In genomic region chr15:90679959-90680358, GRCh38 we compare ENCODE assay signal across 22 cellular contexts. TPM values are rescaled to one million over a fixed set of nuclear protein-coding genes. Genes with fewer than 3 reads are reported as not detected.
A peak's percentile ranks its signal among the peaks of the same experiment; 100 is the strongest.
DNase-seq lines count a peak whose midpoint lies in the region; ATAC-seq and TF ChIP-seq lines count a peak whose summit lies in the region.
"Had no signal": no experiment of that assay in that cellular context is flagged by ENCODE, and none has a peak within 500 bp of the region (broad histone marks: within the 10 kb centered on the region; RNA-seq: fewer than 3 reads in every experiment).

No MANE protein-coding gene starts in this region.

- no peak overlapping the region for H3K9ac ChIP-seq in trophoblast cell (ENCODE audit: low read length)

- H3K9me3 Mint-ChIP-seq in stimulated activated naive CD8-positive, alpha-beta T cell treated with anti-CD3 and anti-CD28 coated beads, Interleukin-15, amount 100 ng/mL, for 72 hours = peaks cover 0 to 9% of the 10 kb centered on the region in 2 donors

- H3K79me1 ChIP-seq in trophoblast cell (ENCODE audit: low read length) = no peaks in the 10 kb centered on the region

- H3K18ac ChIP-seq in trophoblast cell (ENCODE audit: low read length) = no peak overlapping the region

- no peak for TF ChIP-seq EP300 in esophagus muscularis mucosa (IDR thresholded peaks at IDR 0.05)
- no peak for TF ChIP-seq EP300 in sigmoid colon (IDR thresholded peaks at IDR 0.05)

- H3K27ac ChIP-seq in RWPE2 (ENCODE audit: poor library complexity, severe bottlenecking) (peak overlapping the region; percentile 21), esophagus muscularis mucosa (replicated peaks in 1 of 4) (peak overlapping the region in 3 of 4 donors; percentile 43 to 71 (median 58)), sigmoid colon (peak overlapping the region in 2 of 4 donors; percentile 37 to 55), trophoblast cell (ENCODE audit: low read depth, low read length) (no peak overlapping the region)
- H3K27ac ChIP-seq: HL-60 had no signal

- intact Hi-C loops in esophagus muscularis mucosa (cut with DNase I) = no loop called here
- intact Hi-C loops in sigmoid colon (cut with DNase I) = no loop called here

- peak; percentile 35 for DNase-seq in AG10803 (ENCODE audit: low read depth)
- DNase-seq in RWPE2 (ENCODE audit: low spot score) = no peak
- DNase-seq in esophagus muscularis mucosa (ENCODE audit: extremely low spot score) = no peak
- DNase-seq in sigmoid colon = peak; percentile 71
- no peak for DNase-seq in stimulated activated naive CD8-positive, alpha-beta T cell treated with anti-CD3 and anti-CD28 coated beads, Interleukin-15, amount 100 ng/mL, for 72 hours
- no peak for DNase-seq in activated CD4-positive, CD25-positive, alpha-beta regulatory T cell (lab: John Stamatoyannopoulos, UW)
- no peak for DNase-seq in trophoblast cell
- DNase-seq: activated CD4-positive, alpha-beta T cell treated with anti-CD3 and anti-CD28 coated beads for 1 hour; activated effector memory CD4-positive, alpha-beta T cell treated with Interleukin-2 at 50 U/mL for 16 hours; CD4-positive, alpha-beta memory T cell; DMS53; hippocampal formation; kidney; midbrain; NCI-H146; stimulated activated CD8-positive, alpha-beta memory T cell treated with anti-CD3 and anti-CD28 coated beads, Interleukin-4, amount 100 ng/mL, for 48 hours; substantia nigra had no signal

- H3K27me3 Mint-ChIP-seq in stimulated activated naive CD8-positive, alpha-beta T cell treated with anti-CD3 and anti-CD28 coated beads, Interleukin-15, amount 100 ng/mL, for 72 hours = no peaks in the 10 kb centered on the region

- no peak overlapping the region for H2AFZ ChIP-seq in trophoblast cell (ENCODE audit: insufficient read depth, low read length, poor library complexity)

- no peak overlapping the region for H3K4ac ChIP-seq in trophoblast cell (ENCODE audit: low read depth, low read length)

- H4K8ac ChIP-seq in trophoblast cell (ENCODE audit: low read depth, low read length) = no peak overlapping the region

- H3K4me3 Mint-ChIP-seq in stimulated activated naive CD8-positive, alpha-beta T cell treated with anti-CD3 and anti-CD28 coated beads, Interleukin-15, amount 100 ng/mL, for 72 hours = no peak overlapping the region
- H3K4me3 Mint-ChIP-seq: CD4-positive, alpha-beta memory T cell had no signal

- H3K27ac Mint-ChIP-seq in stimulated activated naive CD8-positive, alpha-beta T cell treated with anti-CD3 and anti-CD28 coated beads, Interleukin-15, amount 100 ng/mL, for 72 hours = no peak overlapping the region
- H3K27ac Mint-ChIP-seq: progenitor cell of endocrine pancreas had no signal

- H3K4me2 ChIP-seq in trophoblast cell (ENCODE audit: low read length) = no peak overlapping the region

- H3K23ac ChIP-seq in trophoblast cell (ENCODE audit: low read length) = no peak overlapping the region

- H3K36me3 ChIP-seq in RWPE2 (ENCODE audit: low read depth) (no peaks in the 10 kb centered on the region), esophagus muscularis mucosa (no peaks in the 10 kb centered on the region), sigmoid colon (no peaks in the 10 kb centered on the region), trophoblast cell (ENCODE audit: control insufficient read depth in 1 of 2, insufficient read depth in 2 of 2, low read length in 2 of 2) (no peaks in the 10 kb centered on the region)

- H3K4me1 ChIP-seq in RWPE2 (ENCODE audit: insufficient read depth, poor library complexity, severe bottlenecking) (peaks cover 9% of the 10 kb centered on the region), esophagus muscularis mucosa (peaks cover 9 to 16% (median 14%) of the 10 kb centered on the region in 4 donors), sigmoid colon (no peaks in the 10 kb centered on the region), trophoblast cell (ENCODE audit: control insufficient read depth in 1 of 2, insufficient read depth in 2 of 2, low read length in 2 of 2) (no peaks in the 10 kb centered on the region)

- H3K4me1 Mint-ChIP-seq in stimulated activated naive CD8-positive, alpha-beta T cell treated with anti-CD3 and anti-CD28 coated beads, Interleukin-15, amount 100 ng/mL, for 72 hours = peaks cover 52% of the 10 kb centered on the region

- H3K4me3 ChIP-seq in AG10803 (ENCODE audit: low read length) (no peak overlapping the region), RWPE2 (ENCODE audit: severe bottlenecking) (no peak overlapping the region), esophagus muscularis mucosa (no peak overlapping the region), sigmoid colon (no peak overlapping the region), trophoblast cell (ENCODE audit: low read depth, low read length) (no peak overlapping the region)
- H3K4me3 ChIP-seq: MG63 had no signal

- TF ChIP-seq CTCF in AG10803 (conservative IDR thresholded peaks at IDR 0.05; ENCODE audit: low read length) = no peak
- no peak for TF ChIP-seq CTCF in RWPE2 (IDR thresholded peaks at IDR 0.05; ENCODE audit: poor library complexity, severe bottlenecking)
- no peak for TF ChIP-seq CTCF in esophagus muscularis mucosa (IDR thresholded peaks at IDR 0.05)
- no peak for TF ChIP-seq CTCF in sigmoid colon (IDR thresholded peaks at IDR 0.05)

- TF ChIP-seq POLR2A in esophagus muscularis mucosa (IDR thresholded peaks at IDR 0.05; ENCODE audit: low read depth) (no peak), sigmoid colon (IDR thresholded peaks at IDR 0.05) (no peak)

- no peak overlapping the region for H2BK5ac ChIP-seq in trophoblast cell (ENCODE audit: low read depth, low read length, poor library complexity)

- H3K27me3 ChIP-seq in RWPE2 (ENCODE audit: insufficient read depth, poor library complexity, severe bottlenecking) (no peaks in the 10 kb centered on the region), esophagus muscularis mucosa (no peaks in the 10 kb centered on the region), sigmoid colon (no peaks in the 10 kb centered on the region), trophoblast cell (ENCODE audit: insufficient read depth, low read length) (no peaks in the 10 kb centered on the region)
- H3K27me3 ChIP-seq: MG63 had no signal

- no peak overlapping the region for H4K91ac ChIP-seq in trophoblast cell (ENCODE audit: low read depth, low read length)

- no peak overlapping the region for H2BK120ac ChIP-seq in trophoblast cell (ENCODE audit: insufficient read depth, low read length, poor library complexity)

- H3K9me3 ChIP-seq in RWPE2 (ENCODE audit: severe bottlenecking) (no peaks in the 10 kb centered on the region), esophagus muscularis mucosa (no peaks in the 10 kb centered on the region), sigmoid colon (no peaks in the 10 kb centered on the region), trophoblast cell (ENCODE audit: insufficient read depth, low read depth, low read length) (no peaks in the 10 kb centered on the region)

- H3K14ac ChIP-seq in trophoblast cell (ENCODE audit: low read length) = no peak overlapping the region

- ATAC-seq in RWPE2 (ENCODE audit: low read depth) = no peak
- no peak for ATAC-seq in stimulated activated naive CD8-positive, alpha-beta T cell treated with anti-CD3 and anti-CD28 coated beads, Interleukin-15, amount 100 ng/mL, for 72 hours
- no peak for ATAC-seq in HG03378 (IDR thresholded peaks at IDR 0.05; ENCODE audit: unreplicated experiment)
- ATAC-seq: Panc1 had no signal

- no peak overlapping the region for H4K12ac ChIP-seq in trophoblast cell (ENCODE audit: low read depth, low read length)

- 76% methylated on average over 3 of the region's 3 CpGs for WGBS in esophagus muscularis mucosa
- WGBS in sigmoid colon, 2 donors = 86 to 97% methylated on average over 3 of the region's 3 CpGs
- no CpG with 5 or more reads among the region's 3 CpGs for WGBS in trophoblast cell (ENCODE audit: extremely low coverage, insufficient coverage, insufficient read length)

- H2AK5ac ChIP-seq in trophoblast cell (ENCODE audit: low read length) = no peak overlapping the region

- H3K79me2 ChIP-seq in trophoblast cell (ENCODE audit: control insufficient read depth, insufficient read depth, low read length, poor library complexity) = no peaks in the 10 kb centered on the region

- H2BK12ac ChIP-seq in trophoblast cell (ENCODE audit: low read length) = no peak overlapping the region

RNA-seq across cellular contexts. Expression of gene BLM, which starts 37.2 kb away (rescaled TPM):
- total RNA-seq in esophagus muscularis mucosa (1 to 10 TPM in 1 of 4 donors, under 1 TPM in 3; under 0.01 to 1.5 (median 0.73) TPM), sigmoid colon (under 1 TPM in 3 of 4 donors, not detected in 1; 0.54 to 0.99 (median 0.71) TPM)
- 1 to 10 TPM in 2 of 3 donors, under 1 TPM in 1; 0.60 to 6.2 (median 3.0) TPM for polyA plus RNA-seq in sigmoid colon
- 15.0 and 15.9 TPM in 2 replicates for polyA plus RNA-seq in trophoblast cell (2013)

Comparison
In these comparisons a context has a peak if more than half of its experiments do, and no peak if none do; other contexts are left out.
1. DNase-seq: peak in AG10803 (single experiment) and sigmoid colon (single experiment); none in RWPE2 (single experiment), esophagus muscularis mucosa (single experiment), stimulated activated naive CD8-positive, alpha-beta T cell treated with anti-CD3 and anti-CD28 coated beads, Interleukin-15, amount 100 ng/mL, for 72 hours (0 of 2), activated CD4-positive, CD25-positive, alpha-beta regulatory T cell (0 of 4) and trophoblast cell (0 of 2).